Comparison of ENCODE assay signal across 8 cellular contexts in genomic region chr5:173890195-173890951, GRCh38. TPM values are rescaled to one million over a fixed set of nuclear protein-coding genes. Genes with fewer than 3 reads are reported as not detected.
DNase-seq lines count a peak whose midpoint lies in the region; ATAC-seq and TF ChIP-seq lines count a peak whose summit lies in the region.

No MANE protein-coding gene starts in this region.

- peak overlapping the region; percentile 90 to 100 for H3K4me3 Mint-ChIP-seq in CD14-positive monocyte
- peak overlapping the region; percentile 100 for H3K4me3 Mint-ChIP-seq in activated naive CD8-positive, alpha-beta T cell

- TF ChIP-seq CTCF in CD14-positive monocyte (IDR thresholded peaks at IDR 0.05) (no peak), retinal pigment epithelial cell (conservative IDR thresholded peaks at IDR 0.05; ENCODE audit: low read depth, low read length) (no peak), omental fat pad (IDR thresholded peaks at IDR 0.05) (no peak)

- H3K27me3 Mint-ChIP-seq in CD14-positive monocyte (ENCODE audit: low read depth in 3 of 3), result no peaks in the 10 kb centered on the region
- no peaks in the 10 kb centered on the region for H3K27me3 Mint-ChIP-seq in activated naive CD8-positive, alpha-beta T cell

- in situ Hi-C loops in KBM-7 (cut with MboI; ENCODE audit: low pct_unique_long_range_greater_than_20kb, low sequenced_read_pairs), result no loop called here

- DNase-seq in CD14-positive monocyte (ENCODE audit: low spot score), result no peak
- peak; percentile 30 for DNase-seq in KBM-7
- DNase-seq in hepatic stellate cell (ENCODE audit: low spot score), result peak; percentile 39
- DNase-seq in retinal pigment epithelial cell (ENCODE audit: low read depth), result no peak
- DNase-seq in omental fat pad (ENCODE audit: low spot score), result no peak

- ATAC-seq in omental fat pad (ENCODE audit: low FRiP score) (no peak), GM19463 (IDR thresholded peaks at IDR 0.05; ENCODE audit: unreplicated experiment) (no peak), esophagus mucosa (no peak)

- H3K36me3 Mint-ChIP-seq in CD14-positive monocyte, result peaks cover 9 to 14% of the 10 kb centered on the region in 2 donors
- H3K36me3 Mint-ChIP-seq in activated naive CD8-positive, alpha-beta T cell, result peaks cover 4% of the 10 kb centered on the region

- intact Hi-C loops in CD14-positive monocyte (cut with micrococcal nuclease), result no loop called here

- H3K9me3 Mint-ChIP-seq in CD14-positive monocyte, result peaks cover 0 to 3% (median 1%) of the 10 kb centered on the region in 7 donors
- H3K9me3 Mint-ChIP-seq in activated naive CD8-positive, alpha-beta T cell (ENCODE audit: low read depth), result no peaks in the 10 kb centered on the region

- H3K4me3 ChIP-seq in retinal pigment epithelial cell (ENCODE audit: low read length), result peak overlapping the region; percentile 90

- peak overlapping the region in 6 of 7 donors; percentile 3 to 82 (median 48) for H3K27ac Mint-ChIP-seq in CD14-positive monocyte
- H3K27ac Mint-ChIP-seq in activated naive CD8-positive, alpha-beta T cell, result no peak overlapping the region

- H3K4me1 Mint-ChIP-seq in CD14-positive monocyte, result peaks cover 74% of the 10 kb centered on the region
- peaks cover 77% of the 10 kb centered on the region for H3K4me1 Mint-ChIP-seq in activated naive CD8-positive, alpha-beta T cell (ENCODE audit: low read depth)

RNA-seq across cellular contexts. Expression of gene CPEB4, which starts 2.2 kb away (rescaled TPM):
- 10 to 100 TPM; 10.7 to 13.9 TPM for polyA plus RNA-seq in CD14-positive monocyte
- 10 to 100 TPM; 43.2 to 71.4 (median 58.1) TPM for total RNA-seq in omental fat pad
- total RNA-seq in esophagus mucosa, result 38.5 TPM

Comparison
In these comparisons a context has a peak if more than half of its experiments do, and no peak if none do; other contexts are left out.
1. DNase-seq: peak in KBM-7 (single experiment) and hepatic stellate cell (single experiment); none in CD14-positive monocyte (single experiment), retinal pigment epithelial cell (single experiment) and omental fat pad (single experiment).